8 cellular contexts compared by ENCODE assay signal in genomic region chr17:46101785-46102617, GRCh38.
A peak's percentile ranks its signal among the peaks of the same experiment; 100 is the strongest.
DNase-seq lines count a peak whose midpoint lies in the region; ATAC-seq, FAIRE-seq and TF ChIP-seq lines count a peak whose summit lies in the region.
"Not testable (repeated sequence)": the region's sequence is repeated elsewhere in the genome, so short reads cannot be mapped to it uniquely, and the experiment has no call there.

No MANE protein-coding gene starts in this region.

- peak overlapping the region; percentile 77 for H3K27ac Mint-ChIP-seq in activated naive CD4-positive, alpha-beta T cell treated with anti-CD3 and anti-CD28 coated beads, Interleukin-2, amount 50 U/mL, for 24 hours
- H3K27ac Mint-ChIP-seq in chondrocyte (ENCODE audit: unreplicated experiment) (peak overlapping the region; percentile 89), mesothelial cell of epicardium (peak overlapping the region; percentile 41)

- intact Hi-C loops in heart right ventricle (cut with DNase I); gastrocnemius medialis (cut with DNase I; ENCODE audit: low total_unique reads): not testable (repeated sequence)

- TF ChIP-seq EP300 in SK-N-SH (IDR thresholded peaks at IDR 0.05; ENCODE audit: borderline replicate concordance in 1 of 2, low read depth in 1 of 2, low read length in 1 of 2): not testable (repeated sequence)

- peaks cover 47% of the 10 kb centered on the region for H3F3A ChIP-seq in SK-N-SH (replicated peaks; ENCODE audit: insufficient read depth)

- POLR2A ChIA-PET in SK-N-SH (lab: Yijun Ruan, JAX): not testable (repeated sequence)

- CTCF ChIA-PET in SK-N-SH (lab: Yijun Ruan, JAX): not testable (repeated sequence)

- ATAC-seq in heart right ventricle: peak in 5 of 8 donors; percentile 25 to 39 (median 27)
- ATAC-seq in gastrocnemius medialis: not testable (repeated sequence)

- not testable (repeated sequence) for H3K9me3 Mint-ChIP-seq in activated naive CD4-positive, alpha-beta T cell treated with anti-CD3 and anti-CD28 coated beads, Interleukin-2, amount 50 U/mL, for 24 hours; chondrocyte (ENCODE audit: low read depth); mesothelial cell of epicardium

- H3K36me3 ChIP-seq in SK-N-SH (replicated peaks in 1 of 2; ENCODE audit: control insufficient read depth in 1 of 2, insufficient read depth in 2 of 2, low read length in 1 of 2); heart right ventricle; gastrocnemius medialis: not testable (repeated sequence)

- not testable (repeated sequence) for H3K4me1 ChIP-seq in SK-N-SH (ENCODE audit: control insufficient read depth in 1 of 2, insufficient read depth in 2 of 2, low read depth in 1 of 2, low read length in 1 of 2)
- H3K4me1 ChIP-seq in heart right ventricle (peaks cover 0 to 74% (median 53%) of the 10 kb centered on the region in 9 donors), gastrocnemius medialis (peaks cover 47 to 59% of the 10 kb centered on the region in 2 donors)

- H3K27me3 Mint-ChIP-seq in activated naive CD4-positive, alpha-beta T cell treated with anti-CD3 and anti-CD28 coated beads, Interleukin-2, amount 50 U/mL, for 24 hours; chondrocyte (ENCODE audit: low read depth); mesothelial cell of epicardium (ENCODE audit: low read depth): not testable (repeated sequence)

- not testable (repeated sequence) for H3K9ac ChIP-seq in SK-N-SH

- H3K9me2 ChIP-seq in SK-N-SH: not testable (repeated sequence)

- DNase-seq in H54 (ENCODE audit: insufficient read length, low spot score); SK-N-SH; chondrocyte (ENCODE audit: low spot score); heart right ventricle; mesothelial cell of epicardium (ENCODE audit: low spot score in 2 of 2, unreplicated experiment in 2 of 2); gastrocnemius medialis: not testable (repeated sequence)

- in situ Hi-C loops in gastrocnemius medialis (cut with MboI; ENCODE audit: low sequenced_read_pairs in 4 of 4): not testable (repeated sequence)

- TF ChIP-seq RAD21 in SK-N-SH (IDR thresholded peaks at IDR 0.05; ENCODE audit: low read length): not testable (repeated sequence)

- peaks cover 100% of the 10 kb centered on the region for H3K79me2 ChIP-seq in SK-N-SH (ENCODE audit: insufficient read depth)

- H3K4me1 Mint-ChIP-seq in activated naive CD4-positive, alpha-beta T cell treated with anti-CD3 and anti-CD28 coated beads, Interleukin-2, amount 50 U/mL, for 24 hours: peaks cover 89% of the 10 kb centered on the region
- H3K4me1 Mint-ChIP-seq in chondrocyte (ENCODE audit: low read depth) (peaks cover 66% of the 10 kb centered on the region), mesothelial cell of epicardium (peaks cover 29% of the 10 kb centered on the region)

- not testable (repeated sequence) for H3K27me3 ChIP-seq in SK-N-SH (ENCODE audit: insufficient read depth); heart right ventricle; gastrocnemius medialis

- peak overlapping the region; percentile 62 for H3K4me3 Mint-ChIP-seq in activated naive CD4-positive, alpha-beta T cell treated with anti-CD3 and anti-CD28 coated beads, Interleukin-2, amount 50 U/mL, for 24 hours
- H3K4me3 Mint-ChIP-seq in chondrocyte (ENCODE audit: unreplicated experiment); mesothelial cell of epicardium: not testable (repeated sequence)

- TF ChIP-seq CTCF in C4-2B (conservative IDR thresholded peaks at IDR 0.05); SK-N-SH (IDR thresholded peaks at IDR 0.05); chondrocyte (IDR thresholded peaks at IDR 0.05); heart right ventricle (IDR thresholded peaks at IDR 0.05); mesothelial cell of epicardium (IDR thresholded peaks at IDR 0.05; ENCODE audit: unreplicated experiment); gastrocnemius medialis (IDR thresholded peaks at IDR 0.05 in 4 of 5, conservative IDR thresholded peaks at IDR 0.05 in 1 of 5): not testable (repeated sequence)

- H4K20me1 ChIP-seq in SK-N-SH (ENCODE audit: insufficient read depth): peaks cover 100% of the 10 kb centered on the region

- H3K36me3 Mint-ChIP-seq in activated naive CD4-positive, alpha-beta T cell treated with anti-CD3 and anti-CD28 coated beads, Interleukin-2, amount 50 U/mL, for 24 hours; chondrocyte (ENCODE audit: low read depth); mesothelial cell of epicardium: not testable (repeated sequence)

- H3K4me2 ChIP-seq in SK-N-SH: not testable (repeated sequence)

- WGBS in SK-N-SH (ENCODE audit: low lambda C conversion rate): 82% methylated on average over 9 of the region's 9 CpGs
- WGBS in heart right ventricle, 2 donors: 53 to 63% methylated on average over 9 of the region's 9 CpGs

- peak; percentile 91 for FAIRE-seq in H54 (lab: Jason Lieb, UNC)

- not testable (repeated sequence) for TF ChIP-seq POLR2A in H54 (IDR thresholded peaks at IDR 0.05; ENCODE audit: low read depth, low read length); gastrocnemius medialis (IDR thresholded peaks at IDR 0.05)

- H3K4me3 ChIP-seq in SK-N-SH (ENCODE audit: low read depth in 2 of 2, low read length in 1 of 2); heart right ventricle; gastrocnemius medialis: not testable (repeated sequence)

- not testable (repeated sequence) for H3K9me3 ChIP-seq in SK-N-SH, heart right ventricle, gastrocnemius medialis

- not testable (repeated sequence) for H2AFZ ChIP-seq in SK-N-SH (ENCODE audit: low read depth)

- H3K27ac ChIP-seq in C4-2B: peak overlapping the region; percentile 44; the same call in 1 of the 2 replicates
- peak overlapping the region in 1 of 2 experiments; percentile 66; a peak in 2 of 4 replicates for H3K27ac ChIP-seq in SK-N-SH (ENCODE audit: low read depth in 2 of 2, low read length in 1 of 2)
- H3K27ac ChIP-seq in heart right ventricle: peak overlapping the region in 3 of 10 donors; percentile 19 to 55 (median 46)
- peak overlapping the region; percentile 41 to 72 (median 58) for H3K27ac ChIP-seq in gastrocnemius medialis

TF ChIP-seq in SK-N-SH, 30 proteins besides CTCF, POLR2A, EP300 and RAD21:
- TF ChIP-seq USF1 (IDR thresholded peaks at IDR 0.05; ENCODE audit: borderline replicate concordance, low read depth): peak; percentile 57; the same call in 1 of the 2 replicates
